8 cellular contexts compared by ENCODE assay signal in the genomic region with DNA sequence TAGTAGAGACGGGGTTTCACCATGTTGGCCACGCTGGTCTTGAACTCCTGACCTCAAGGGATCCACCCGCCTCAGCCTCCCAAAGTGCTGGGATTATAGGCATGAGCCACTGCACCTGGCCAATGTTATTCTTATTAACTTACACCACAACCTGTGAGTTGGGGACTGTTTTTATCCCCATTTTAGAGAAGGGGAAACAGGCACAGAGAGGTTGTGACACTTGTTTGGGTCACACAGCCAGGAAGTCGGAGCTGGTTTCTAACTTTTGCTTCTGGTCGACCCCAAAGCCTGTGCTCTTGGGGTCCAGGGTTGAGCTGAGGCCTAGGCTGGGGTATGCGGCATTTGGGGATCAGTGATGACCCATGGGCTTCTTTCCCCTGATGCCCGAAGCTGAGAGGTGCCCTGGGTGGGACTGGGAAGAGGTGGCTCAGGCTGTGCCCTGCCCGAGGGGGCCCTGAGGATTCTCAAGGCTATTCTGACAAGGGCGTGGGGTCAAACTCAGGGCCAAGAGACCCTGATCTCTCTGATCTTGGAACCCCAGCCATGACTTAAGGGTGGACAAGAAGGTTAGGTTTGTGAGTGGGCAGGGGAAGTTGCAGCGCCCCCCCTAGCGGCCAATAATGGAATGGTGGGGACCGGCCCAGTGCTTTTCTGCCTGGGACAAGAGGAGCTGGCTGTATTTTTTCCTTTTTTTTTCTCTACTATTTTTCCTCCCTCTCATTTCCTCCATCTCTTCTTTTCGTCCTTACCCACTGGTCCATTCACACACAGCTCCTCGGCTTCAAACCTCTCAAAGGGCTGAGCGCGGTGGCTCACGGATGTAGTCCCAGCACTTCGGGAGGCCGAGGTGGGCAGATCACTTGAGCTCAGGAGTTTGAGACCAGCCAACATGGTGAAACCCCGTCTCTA. TPM values are rescaled to one million over a fixed set of nuclear protein-coding genes. Genes with fewer than 3 reads are reported as not detected.
DNase-seq lines count a peak whose midpoint lies in the region; ATAC-seq and TF ChIP-seq lines count a peak whose summit lies in the region.

No MANE protein-coding gene starts in this region.

- H3K4me3 ChIP-seq in neural progenitor cell (peak overlapping the region; percentile 32), upper lobe of right lung (no peak overlapping the region)

- peak; percentile 14 for DNase-seq in SKM-1 treated with dmso at 0.1 percent for 144 hours (lab: John Stamatoyannopoulos, UW; ENCODE audit: unreplicated experiment)
- no peak for DNase-seq in SKM-1 (lab: John Stamatoyannopoulos, UW; ENCODE audit: unreplicated experiment)
- peak; percentile 62 for DNase-seq in NCI-H82 (lab: John Stamatoyannopoulos, UW)
- peak; percentile 41 for DNase-seq in activated T-cell treated with anti-CD3 and anti-CD28 coated beads, Interleukin-2, amount 50 U/mL, for 4 hours
- DNase-seq in fibroblast of peridontal ligament (ENCODE audit: extremely low read depth), result peak; percentile 57
- DNase-seq in neural progenitor cell (ENCODE audit: low spot score), result peak; percentile 52
- DNase-seq in upper lobe of right lung, result peak; percentile 80

- no peaks in the 10 kb centered on the region for H3K9me3 ChIP-seq in neural progenitor cell (ENCODE audit: low read depth)
- no peaks in the 10 kb centered on the region for H3K9me3 ChIP-seq in upper lobe of right lung

- H3K79me2 ChIP-seq in neural progenitor cell (ENCODE audit: low read depth), result no peaks in the 10 kb centered on the region

- H3K27me3 ChIP-seq in neural progenitor cell (no peaks in the 10 kb centered on the region), upper lobe of right lung (no peaks in the 10 kb centered on the region)

- H3K27me3 Mint-ChIP-seq in activated T-cell treated with anti-CD3 and anti-CD28 coated beads, Interleukin-2, amount 50 U/mL, for 4 hours (ENCODE audit: low read depth), result peaks cover 22% of the 10 kb centered on the region
- peaks cover 3% of the 10 kb centered on the region for H3K27me3 Mint-ChIP-seq in neural progenitor cell (ENCODE audit: insufficient read depth, low read depth)

- peaks cover 21% of the 10 kb centered on the region for H3F3A ChIP-seq in neural progenitor cell (ENCODE audit: low read depth)

- H3K9ac ChIP-seq in neural progenitor cell, result no peak overlapping the region

- no peaks in the 10 kb centered on the region for H3K4me1 Mint-ChIP-seq in activated T-cell treated with anti-CD3 and anti-CD28 coated beads, Interleukin-2, amount 50 U/mL, for 4 hours (ENCODE audit: low read depth)
- peaks cover 19% of the 10 kb centered on the region for H3K4me1 Mint-ChIP-seq in neural progenitor cell

- H3K27ac ChIP-seq in neural progenitor cell (no peak overlapping the region), upper lobe of right lung (no peak overlapping the region)

- H3K27ac Mint-ChIP-seq in neural progenitor cell, result no peak overlapping the region

- H3K4me1 ChIP-seq in neural progenitor cell (peaks cover 12% of the 10 kb centered on the region), upper lobe of right lung (peaks cover 15% of the 10 kb centered on the region)

- TF ChIP-seq CTCF in neural progenitor cell (IDR thresholded peaks at IDR 0.05) (peak; percentile 96), upper lobe of right lung (IDR thresholded peaks at IDR 0.05) (peak; percentile 86)

- peak overlapping the region; percentile 70 for H3K4me2 ChIP-seq in neural progenitor cell

- peak; percentile 43 to 46 for ATAC-seq in activated T-cell treated with anti-CD3 and anti-CD28 coated beads, Interleukin-2, amount 50 U/mL, for 4 hours
- ATAC-seq in upper lobe of right lung (peak; percentile 67), GM18520 (IDR thresholded peaks at IDR 0.05; ENCODE audit: unreplicated experiment) (no peak)

- H2AFZ ChIP-seq in neural progenitor cell (replicated peaks), result peak overlapping the region; percentile 91

- no peak overlapping the region for H3K4me3 Mint-ChIP-seq in activated T-cell treated with anti-CD3 and anti-CD28 coated beads, Interleukin-2, amount 50 U/mL, for 4 hours
- no peak overlapping the region for H3K4me3 Mint-ChIP-seq in neural progenitor cell

- H3K36me3 Mint-ChIP-seq in activated T-cell treated with anti-CD3 and anti-CD28 coated beads, Interleukin-2, amount 50 U/mL, for 4 hours (ENCODE audit: insufficient read depth), result no peaks in the 10 kb centered on the region
- H3K36me3 Mint-ChIP-seq in neural progenitor cell, result no peaks in the 10 kb centered on the region

- intact Hi-C loops in upper lobe of right lung (cut with DNase I), result loop anchor here (10.0 kb wide), 1 partner anchor 230 kb away; no protein-coding TSS in a partner anchor

- H3K9me3 Mint-ChIP-seq in activated T-cell treated with anti-CD3 and anti-CD28 coated beads, Interleukin-2, amount 50 U/mL, for 4 hours, result no peaks in the 10 kb centered on the region
- H3K9me3 Mint-ChIP-seq in neural progenitor cell, result no peaks in the 10 kb centered on the region

- H4K20me1 ChIP-seq in neural progenitor cell (ENCODE audit: low read depth), result no peaks in the 10 kb centered on the region

- H3K36me3 ChIP-seq in neural progenitor cell (no peaks in the 10 kb centered on the region), upper lobe of right lung (no peaks in the 10 kb centered on the region)

RNA-seq across cellular contexts. Expression of a gene that starts 3.0 kb away (rescaled TPM):
- under 1 TPM in 1 of 3 donors, not detected in 2; 0.46 TPM for total RNA-seq in activated T-cell treated with anti-CD3 and anti-CD28 coated beads, Interleukin-2, amount 50 U/mL, for 4 hours
- total RNA-seq in neural progenitor cell (ENCODE audit: low replicate concordance) (3.1 and 3.5 TPM in 2 replicates), upper lobe of right lung (10.7 TPM)

RNA-seq across cellular contexts. Expression of a gene that starts 21.5 kb away (rescaled TPM):
- total RNA-seq in activated T-cell treated with anti-CD3 and anti-CD28 coated beads, Interleukin-2, amount 50 U/mL, for 4 hours, result under 1 TPM in 1 of 3 donors, not detected in 2; 0.18 TPM
- total RNA-seq in neural progenitor cell (ENCODE audit: low replicate concordance) (0.74 TPM in 1 of 2 replicates, not detected in the other), upper lobe of right lung (2.4 TPM)

RNA-seq across cellular contexts. Expression of a gene that starts 46.5 kb away (rescaled TPM):
- total RNA-seq in activated T-cell treated with anti-CD3 and anti-CD28 coated beads, Interleukin-2, amount 50 U/mL, for 4 hours, result not detected
- total RNA-seq in neural progenitor cell (ENCODE audit: low replicate concordance), result 48.4 and 98.7 TPM in 2 replicates
- not detected for total RNA-seq in upper lobe of right lung

Comparison
In these comparisons a context has a peak if more than half of its experiments do, and no peak if none do; other contexts are left out.
1. RNA of a gene that starts 46.5 kb away (total RNA-seq): 48.4 to 98.7 TPM in neural progenitor cell; not detected in activated T-cell treated with anti-CD3 and anti-CD28 coated beads, Interleukin-2, amount 50 U/mL, for 4 hours and not detected in upper lobe of right lung (single experiment); every median in the first group is over 10 times any median in the second.